ENCODE assay signal across 1 cellular context in the genomic region with DNA sequence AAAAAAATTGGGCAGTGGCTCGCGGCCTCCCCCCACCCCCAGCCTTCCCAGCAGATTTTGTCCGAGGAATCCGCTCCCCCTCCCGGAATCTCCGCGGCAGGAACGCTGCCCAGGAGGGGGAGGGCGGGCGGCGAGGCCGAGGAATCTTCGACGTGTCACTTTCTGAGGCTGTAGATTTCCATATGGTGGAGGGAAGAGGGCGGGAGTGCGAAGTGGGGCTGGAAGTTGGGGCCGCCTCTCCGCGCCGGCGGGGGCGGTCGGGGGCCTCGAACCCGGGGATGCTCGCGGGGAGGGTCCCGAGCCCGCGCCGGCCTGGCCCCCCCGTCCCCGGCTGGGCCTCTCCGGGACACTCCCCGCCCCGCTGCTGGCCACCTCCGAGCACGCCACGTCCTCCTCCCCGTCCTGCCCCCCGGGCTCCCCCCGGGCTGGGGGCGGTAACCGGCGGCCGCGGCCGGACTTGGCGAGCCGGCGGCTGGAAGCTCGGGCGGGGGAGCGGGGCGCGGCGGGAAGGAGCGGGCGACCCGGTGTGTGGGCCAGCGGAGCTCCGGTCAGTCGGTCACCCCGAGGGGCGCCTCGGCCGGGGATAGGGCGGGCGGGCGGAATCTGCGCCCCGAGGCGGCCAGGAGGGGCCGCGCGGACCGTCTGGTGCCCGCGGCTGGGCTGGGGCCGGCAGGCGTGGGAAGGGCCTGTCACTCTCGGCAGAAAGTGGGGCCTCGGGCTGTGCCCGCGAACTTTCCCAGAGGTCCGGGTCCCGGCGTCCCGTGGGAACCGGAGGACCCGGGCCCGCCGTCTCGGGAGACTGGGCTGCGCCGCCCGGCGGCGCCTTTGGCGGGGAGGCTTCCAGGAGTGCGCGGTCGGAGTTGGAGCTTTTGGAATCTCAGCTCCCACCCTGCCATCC.
TF ChIP-seq lines count a peak whose summit lies in the region.

No MANE protein-coding gene starts in this region.

TF ChIP-seq in K562, 482 proteins besides CTCF, POLR2A, EP300 and RAD21 (continued from another document and continues in another):
- no peak for TF ChIP-seq GTF2A2 (tag; IDR thresholded peaks at IDR 0.05)
- no peak for TF ChIP-seq LARP7 (IDR thresholded peaks at IDR 0.05)
- TF ChIP-seq ZNF408 (CRISPR knock-in tag; IDR thresholded peaks at IDR 0.05; ENCODE audit: low read depth): no peak
- no peak for TF ChIP-seq ZKSCAN8 (CRISPR knock-in tag; IDR thresholded peaks at IDR 0.05)
- no peak for TF ChIP-seq ZNF140 (CRISPR knock-in tag; IDR thresholded peaks at IDR 0.05)
- TF ChIP-seq SAP30 (IDR thresholded peaks at IDR 0.05; ENCODE audit: borderline replicate concordance, insufficient read depth, low read depth, low read length, poor library complexity, severe bottlenecking): no peak
- no peak; the same call in 1 of the 2 replicates for TF ChIP-seq ERF (CRISPR knock-in tag; IDR thresholded peaks at IDR 0.05)
- TF ChIP-seq, protein P1, sequence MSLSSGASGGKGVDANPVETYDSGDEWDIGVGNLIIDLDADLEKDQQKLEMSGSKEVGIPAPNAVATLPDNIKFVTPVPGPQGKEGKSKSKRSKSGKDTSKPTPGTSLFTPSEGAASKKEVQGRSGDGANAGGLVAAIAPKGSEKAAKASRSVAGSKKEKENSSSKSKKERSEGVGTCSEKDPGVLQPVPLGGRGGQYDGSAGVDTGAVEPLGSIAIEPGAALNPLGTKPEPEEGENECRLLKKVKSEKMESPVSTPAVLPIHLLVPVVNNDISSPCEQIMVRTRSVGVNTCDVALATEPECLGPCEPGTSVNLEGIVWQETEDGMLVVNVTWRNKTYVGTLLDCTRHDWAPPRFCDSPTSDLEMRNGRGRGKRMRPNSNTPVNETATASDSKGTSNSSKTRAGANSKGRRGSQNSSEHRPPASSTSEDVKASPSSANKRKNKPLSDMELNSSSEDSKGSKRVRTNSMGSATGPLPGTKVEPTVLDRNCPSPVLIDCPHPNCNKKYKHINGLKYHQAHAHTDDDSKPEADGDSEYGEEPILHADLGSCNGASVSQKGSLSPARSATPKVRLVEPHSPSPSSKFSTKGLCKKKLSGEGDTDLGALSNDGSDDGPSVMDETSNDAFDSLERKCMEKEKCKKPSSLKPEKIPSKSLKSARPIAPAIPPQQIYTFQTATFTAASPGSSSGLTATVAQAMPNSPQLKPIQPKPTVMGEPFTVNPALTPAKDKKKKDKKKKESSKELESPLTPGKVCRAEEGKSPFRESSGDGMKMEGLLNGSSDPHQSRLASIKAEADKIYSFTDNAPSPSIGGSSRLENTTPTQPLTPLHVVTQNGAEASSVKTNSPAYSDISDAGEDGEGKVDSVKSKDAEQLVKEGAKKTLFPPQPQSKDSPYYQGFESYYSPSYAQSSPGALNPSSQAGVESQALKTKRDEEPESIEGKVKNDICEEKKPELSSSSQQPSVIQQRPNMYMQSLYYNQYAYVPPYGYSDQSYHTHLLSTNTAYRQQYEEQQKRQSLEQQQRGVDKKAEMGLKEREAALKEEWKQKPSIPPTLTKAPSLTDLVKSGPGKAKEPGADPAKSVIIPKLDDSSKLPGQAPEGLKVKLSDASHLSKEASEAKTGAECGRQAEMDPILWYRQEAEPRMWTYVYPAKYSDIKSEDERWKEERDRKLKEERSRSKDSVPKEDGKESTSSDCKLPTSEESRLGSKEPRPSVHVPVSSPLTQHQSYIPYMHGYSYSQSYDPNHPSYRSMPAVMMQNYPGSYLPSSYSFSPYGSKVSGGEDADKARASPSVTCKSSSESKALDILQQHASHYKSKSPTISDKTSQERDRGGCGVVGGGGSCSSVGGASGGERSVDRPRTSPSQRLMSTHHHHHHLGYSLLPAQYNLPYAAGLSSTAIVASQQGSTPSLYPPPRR (CRISPR knock-in tag; IDR thresholded peaks at IDR 0.05; ENCODE audit: borderline replicate concordance): no peak
- no peak for TF ChIP-seq EWSR1 (IDR thresholded peaks at IDR 0.05; ENCODE audit: borderline replicate concordance, low read depth, partially characterized antibody)
- peak; percentile 95 for TF ChIP-seq CHD1 (IDR thresholded peaks at IDR 0.05; ENCODE audit: low read length)
- no peak for TF ChIP-seq ETV1 (tag; conservative IDR thresholded peaks at IDR 0.05; ENCODE audit: low read depth)
- peak; percentile 62; the same call in 1 of the 2 replicates for TF ChIP-seq ZNF766 (CRISPR knock-in tag; conservative IDR thresholded peaks at IDR 0.05)
- TF ChIP-seq, protein P2, sequence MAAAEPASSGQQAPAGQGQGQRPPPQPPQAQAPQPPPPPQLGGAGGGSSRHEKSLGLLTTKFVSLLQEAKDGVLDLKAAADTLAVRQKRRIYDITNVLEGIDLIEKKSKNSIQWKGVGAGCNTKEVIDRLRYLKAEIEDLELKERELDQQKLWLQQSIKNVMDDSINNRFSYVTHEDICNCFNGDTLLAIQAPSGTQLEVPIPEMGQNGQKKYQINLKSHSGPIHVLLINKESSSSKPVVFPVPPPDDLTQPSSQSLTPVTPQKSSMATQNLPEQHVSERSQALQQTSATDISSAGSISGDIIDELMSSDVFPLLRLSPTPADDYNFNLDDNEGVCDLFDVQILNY (CRISPR knock-in tag; IDR thresholded peaks at IDR 0.05): no peak
- TF ChIP-seq, protein P3, sequence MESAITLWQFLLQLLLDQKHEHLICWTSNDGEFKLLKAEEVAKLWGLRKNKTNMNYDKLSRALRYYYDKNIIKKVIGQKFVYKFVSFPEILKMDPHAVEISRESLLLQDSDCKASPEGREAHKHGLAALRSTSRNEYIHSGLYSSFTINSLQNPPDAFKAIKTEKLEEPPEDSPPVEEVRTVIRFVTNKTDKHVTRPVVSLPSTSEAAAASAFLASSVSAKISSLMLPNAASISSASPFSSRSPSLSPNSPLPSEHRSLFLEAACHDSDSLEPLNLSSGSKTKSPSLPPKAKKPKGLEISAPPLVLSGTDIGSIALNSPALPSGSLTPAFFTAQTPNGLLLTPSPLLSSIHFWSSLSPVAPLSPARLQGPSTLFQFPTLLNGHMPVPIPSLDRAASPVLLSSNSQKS (CRISPR knock-in tag; IDR thresholded peaks at IDR 0.05): no peak
- no peak for TF ChIP-seq TAL1 (IDR thresholded peaks at IDR 0.05)
- TF ChIP-seq, protein P4, sequence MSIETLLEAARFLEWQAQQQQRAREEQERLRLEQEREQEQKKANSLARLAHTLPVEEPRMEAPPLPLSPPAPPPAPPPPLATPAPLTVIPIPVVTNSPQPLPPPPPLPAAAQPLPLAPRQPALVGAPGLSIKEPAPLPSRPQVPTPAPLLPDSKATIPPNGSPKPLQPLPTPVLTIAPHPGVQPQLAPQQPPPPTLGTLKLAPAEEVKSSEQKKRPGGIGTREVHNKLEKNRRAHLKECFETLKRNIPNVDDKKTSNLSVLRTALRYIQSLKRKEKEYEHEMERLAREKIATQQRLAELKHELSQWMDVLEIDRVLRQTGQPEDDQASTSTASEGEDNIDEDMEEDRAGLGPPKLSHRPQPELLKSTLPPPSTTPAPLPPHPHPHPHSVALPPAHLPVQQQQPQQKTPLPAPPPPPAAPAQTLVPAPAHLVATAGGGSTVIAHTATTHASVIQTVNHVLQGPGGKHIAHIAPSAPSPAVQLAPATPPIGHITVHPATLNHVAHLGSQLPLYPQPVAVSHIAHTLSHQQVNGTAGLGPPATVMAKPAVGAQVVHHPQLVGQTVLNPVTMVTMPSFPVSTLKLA (conservative IDR thresholded peaks at IDR 0.05): no peak
- no peak for TF ChIP-seq NCOA4 (IDR thresholded peaks at IDR 0.05; ENCODE audit: partially characterized antibody)
- TF ChIP-seq, protein P5, sequence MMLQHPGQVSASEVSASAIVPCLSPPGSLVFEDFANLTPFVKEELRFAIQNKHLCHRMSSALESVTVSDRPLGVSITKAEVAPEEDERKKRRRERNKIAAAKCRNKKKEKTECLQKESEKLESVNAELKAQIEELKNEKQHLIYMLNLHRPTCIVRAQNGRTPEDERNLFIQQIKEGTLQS (IDR thresholded peaks at IDR 0.05): no peak
- TF ChIP-seq, protein P5 (CRISPR knock-in tag; conservative IDR thresholded peaks at IDR 0.05): no peak
- peak; percentile 59 for TF ChIP-seq ZFP36 (IDR thresholded peaks at IDR 0.05; ENCODE audit: low read depth, low read length, partially characterized antibody)
- TF ChIP-seq RUNX1 (IDR thresholded peaks at IDR 0.05; ENCODE audit: low read depth): no peak
- TF ChIP-seq CBX5 (IDR thresholded peaks at IDR 0.05; ENCODE audit: borderline replicate concordance, low read depth): no peak
- no peak for TF ChIP-seq MCM2 (IDR thresholded peaks at IDR 0.05; ENCODE audit: low read depth)
- TF ChIP-seq HSF4 (CRISPR knock-in tag; IDR thresholded peaks at IDR 0.05; ENCODE audit: borderline replicate concordance): no peak
- TF ChIP-seq, protein P6, sequence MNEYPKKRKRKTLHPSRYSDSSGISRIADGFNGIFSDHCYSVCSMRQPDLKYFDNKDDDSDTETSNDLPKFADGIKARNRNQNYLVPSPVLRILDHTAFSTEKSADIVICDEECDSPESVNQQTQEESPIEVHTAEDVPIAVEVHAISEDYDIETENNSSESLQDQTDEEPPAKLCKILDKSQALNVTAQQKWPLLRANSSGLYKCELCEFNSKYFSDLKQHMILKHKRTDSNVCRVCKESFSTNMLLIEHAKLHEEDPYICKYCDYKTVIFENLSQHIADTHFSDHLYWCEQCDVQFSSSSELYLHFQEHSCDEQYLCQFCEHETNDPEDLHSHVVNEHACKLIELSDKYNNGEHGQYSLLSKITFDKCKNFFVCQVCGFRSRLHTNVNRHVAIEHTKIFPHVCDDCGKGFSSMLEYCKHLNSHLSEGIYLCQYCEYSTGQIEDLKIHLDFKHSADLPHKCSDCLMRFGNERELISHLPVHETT (CRISPR knock-in tag; conservative IDR thresholded peaks at IDR 0.05 in 1 of 2, IDR thresholded peaks at IDR 0.05 in 1 of 2): peak in 1 of 2 experiments; percentile 91; a peak in 2 of 4 replicates
- TF ChIP-seq BCL6 (CRISPR knock-in tag; IDR thresholded peaks at IDR 0.05): no peak
- TF ChIP-seq, protein P7, sequence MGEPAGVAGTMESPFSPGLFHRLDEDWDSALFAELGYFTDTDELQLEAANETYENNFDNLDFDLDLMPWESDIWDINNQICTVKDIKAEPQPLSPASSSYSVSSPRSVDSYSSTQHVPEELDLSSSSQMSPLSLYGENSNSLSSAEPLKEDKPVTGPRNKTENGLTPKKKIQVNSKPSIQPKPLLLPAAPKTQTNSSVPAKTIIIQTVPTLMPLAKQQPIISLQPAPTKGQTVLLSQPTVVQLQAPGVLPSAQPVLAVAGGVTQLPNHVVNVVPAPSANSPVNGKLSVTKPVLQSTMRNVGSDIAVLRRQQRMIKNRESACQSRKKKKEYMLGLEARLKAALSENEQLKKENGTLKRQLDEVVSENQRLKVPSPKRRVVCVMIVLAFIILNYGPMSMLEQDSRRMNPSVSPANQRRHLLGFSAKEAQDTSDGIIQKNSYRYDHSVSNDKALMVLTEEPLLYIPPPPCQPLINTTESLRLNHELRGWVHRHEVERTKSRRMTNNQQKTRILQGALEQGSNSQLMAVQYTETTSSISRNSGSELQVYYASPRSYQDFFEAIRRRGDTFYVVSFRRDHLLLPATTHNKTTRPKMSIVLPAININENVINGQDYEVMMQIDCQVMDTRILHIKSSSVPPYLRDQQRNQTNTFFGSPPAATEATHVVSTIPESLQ (CRISPR knock-in tag; IDR thresholded peaks at IDR 0.05): no peak
- TF ChIP-seq SNIP1 (IDR thresholded peaks at IDR 0.05; ENCODE audit: low read depth): no peak
- no peak for TF ChIP-seq TBP (optimal IDR thresholded peaks at IDR 0.05; ENCODE audit: low read depth, low read length)
- TF ChIP-seq, protein P8, sequence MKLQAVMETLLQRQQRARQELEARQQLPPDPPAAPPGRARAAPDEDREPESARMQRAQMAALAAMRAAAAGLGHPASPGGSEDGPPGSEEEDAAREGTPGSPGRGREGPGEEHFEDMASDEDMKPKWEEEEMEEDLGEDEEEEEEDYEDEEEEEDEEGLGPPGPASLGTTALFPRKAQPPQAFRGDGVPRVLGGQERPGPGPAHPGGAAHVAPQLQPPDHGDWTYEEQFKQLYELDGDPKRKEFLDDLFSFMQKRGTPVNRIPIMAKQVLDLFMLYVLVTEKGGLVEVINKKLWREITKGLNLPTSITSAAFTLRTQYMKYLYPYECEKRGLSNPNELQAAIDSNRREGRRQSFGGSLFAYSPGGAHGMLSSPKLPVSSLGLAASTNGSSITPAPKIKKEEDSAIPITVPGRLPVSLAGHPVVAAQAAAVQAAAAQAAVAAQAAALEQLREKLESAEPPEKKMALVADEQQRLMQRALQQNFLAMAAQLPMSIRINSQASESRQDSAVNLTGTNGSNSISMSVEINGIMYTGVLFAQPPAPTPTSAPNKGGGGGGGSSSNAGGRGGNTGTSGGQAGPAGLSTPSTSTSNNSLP (IDR thresholded peaks at IDR 0.05; ENCODE audit: borderline replicate concordance, low read depth, low read length): no peak
- no peak for TF ChIP-seq SPI1 (IDR thresholded peaks at IDR 0.05; ENCODE audit: borderline replicate concordance, low read depth, low read length)
- no peak for TF ChIP-seq POLR2H (tag; IDR thresholded peaks at IDR 0.05; ENCODE audit: low read depth)
- no peak for TF ChIP-seq NFE2L1 (tag; IDR thresholded peaks at IDR 0.05; ENCODE audit: borderline replicate concordance, low read depth)
- TF ChIP-seq LEF1 (IDR thresholded peaks at IDR 0.05): no peak
- TF ChIP-seq DPF2 (IDR thresholded peaks at IDR 0.05): no peak
- TF ChIP-seq FOXA3 (CRISPR knock-in tag; conservative IDR thresholded peaks at IDR 0.05 in 1 of 2, IDR thresholded peaks at IDR 0.05 in 1 of 2): 0 out of 4 replicates have a peak, but pooled peaks of 1 of the 2 experiments have one; percentile 40
- no peak for TF ChIP-seq ZNF3 (CRISPR knock-in tag; IDR thresholded peaks at IDR 0.05)
- no peak for TF ChIP-seq ZNF589 (CRISPR knock-in tag; IDR thresholded peaks at IDR 0.05; ENCODE audit: low read depth)
- no peak for TF ChIP-seq ZNF584 (CRISPR knock-in tag; IDR thresholded peaks at IDR 0.05; ENCODE audit: low read depth)
- TF ChIP-seq ZNF165 (CRISPR knock-in tag; IDR thresholded peaks at IDR 0.05; ENCODE audit: borderline replicate concordance): no peak
- no peak for TF ChIP-seq CBFA2T2 (conservative IDR thresholded peaks at IDR 0.05)
- no peak for TF ChIP-seq FOXM1 (IDR thresholded peaks at IDR 0.05; ENCODE audit: low read depth)
- TF ChIP-seq FOXM1 (CRISPR knock-in tag; IDR thresholded peaks at IDR 0.05; ENCODE audit: low read depth): no peak
- TF ChIP-seq, protein P9, sequence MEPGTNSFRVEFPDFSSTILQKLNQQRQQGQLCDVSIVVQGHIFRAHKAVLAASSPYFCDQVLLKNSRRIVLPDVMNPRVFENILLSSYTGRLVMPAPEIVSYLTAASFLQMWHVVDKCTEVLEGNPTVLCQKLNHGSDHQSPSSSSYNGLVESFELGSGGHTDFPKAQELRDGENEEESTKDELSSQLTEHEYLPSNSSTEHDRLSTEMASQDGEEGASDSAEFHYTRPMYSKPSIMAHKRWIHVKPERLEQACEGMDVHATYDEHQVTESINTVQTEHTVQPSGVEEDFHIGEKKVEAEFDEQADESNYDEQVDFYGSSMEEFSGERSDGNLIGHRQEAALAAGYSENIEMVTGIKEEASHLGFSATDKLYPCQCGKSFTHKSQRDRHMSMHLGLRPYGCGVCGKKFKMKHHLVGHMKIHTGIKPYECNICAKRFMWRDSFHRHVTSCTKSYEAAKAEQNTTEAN (CRISPR knock-in tag; IDR thresholded peaks at IDR 0.05): no peak
- TF ChIP-seq, protein P10, sequence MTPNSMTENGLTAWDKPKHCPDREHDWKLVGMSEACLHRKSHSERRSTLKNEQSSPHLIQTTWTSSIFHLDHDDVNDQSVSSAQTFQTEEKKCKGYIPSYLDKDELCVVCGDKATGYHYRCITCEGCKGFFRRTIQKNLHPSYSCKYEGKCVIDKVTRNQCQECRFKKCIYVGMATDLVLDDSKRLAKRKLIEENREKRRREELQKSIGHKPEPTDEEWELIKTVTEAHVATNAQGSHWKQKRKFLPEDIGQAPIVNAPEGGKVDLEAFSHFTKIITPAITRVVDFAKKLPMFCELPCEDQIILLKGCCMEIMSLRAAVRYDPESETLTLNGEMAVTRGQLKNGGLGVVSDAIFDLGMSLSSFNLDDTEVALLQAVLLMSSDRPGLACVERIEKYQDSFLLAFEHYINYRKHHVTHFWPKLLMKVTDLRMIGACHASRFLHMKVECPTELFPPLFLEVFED (CRISPR knock-in tag; conservative IDR thresholded peaks at IDR 0.05): no peak
